In genomic region chr3:14949126-14949525, GRCh38 we compare ENCODE assay signal across 8 cellular contexts. TPM values are rescaled to one million over a fixed set of nuclear protein-coding genes. Genes with fewer than 3 reads are reported as not detected.
DNase-seq lines count a peak whose midpoint lies in the region; ATAC-seq and TF ChIP-seq lines count a peak whose summit lies in the region.

No MANE protein-coding gene starts in this region.

- peak overlapping the region; percentile 67; the same call in 1 of the 2 replicates for H3K4me2 ChIP-seq in KMS-11

- H3K27ac ChIP-seq in KMS-11: no peak overlapping the region
- peak overlapping the region; percentile 92 for H3K27ac ChIP-seq in cingulate gyrus (ENCODE audit: low read depth, low read length)

- H2AFZ ChIP-seq in KMS-11 (ENCODE audit: low read depth): peak overlapping the region; percentile 66; the same call in 1 of the 2 replicates

- peak overlapping the region; percentile 34; the same call in 1 of the 2 replicates for H3K9ac ChIP-seq in KMS-11

- ATAC-seq in HG02973 (IDR thresholded peaks at IDR 0.05; ENCODE audit: unreplicated experiment): no peak

- no peaks in the 10 kb centered on the region for H3K27me3 ChIP-seq in KMS-11 (ENCODE audit: insufficient read depth, low read depth)

- no peaks in the 10 kb centered on the region for H4K20me1 ChIP-seq in KMS-11 (ENCODE audit: insufficient read depth)

- no peak for TF ChIP-seq CTCF in KMS-11 (conservative IDR thresholded peaks at IDR 0.05; ENCODE audit: low read depth, low read length)

- H3K4me1 ChIP-seq in KMS-11 (ENCODE audit: low read depth, poor library complexity, severe bottlenecking): peaks cover 9% of the 10 kb centered on the region

- H3K36me3 ChIP-seq in KMS-11 (ENCODE audit: insufficient read depth): no peaks in the 10 kb centered on the region

- DNase-seq in AG08396 (ENCODE audit: low spot score): peak; percentile 16
- DNase-seq in myocyte (ENCODE audit: low read depth): peak; percentile 8
- no peak for DNase-seq in SHP77 (lab: John Stamatoyannopoulos, UW)
- no peak for DNase-seq in NCI-H1417 treated with DMSO at 0.1 percent for 48 hours (lab: John Stamatoyannopoulos, UW)
- no peak for DNase-seq in NCI-H146 treated with DMSO at 0.1 percent for 48 hours (lab: John Stamatoyannopoulos, UW; ENCODE audit: unreplicated experiment)

- H3K4me3 ChIP-seq in KMS-11 (IDR thresholded peaks at IDR 0.05; ENCODE audit: insufficient read depth, low read depth, low read length): no peak overlapping the region

- H3K79me2 ChIP-seq in KMS-11 (ENCODE audit: insufficient read depth, low read depth): peaks cover 23% of the 10 kb centered on the region

RNA-seq across cellular contexts. Expression of gene NR2C2, which starts 1.7 kb away (rescaled TPM):
- 25.5 and 36.1 TPM in 2 replicates for total RNA-seq in myocyte
- polyA plus RNA-seq in myocyte (2012): 21.6 TPM

Comparison
In these comparisons a context has a peak if more than half of its experiments do, and no peak if none do; other contexts are left out.
1. DNase-seq: peak in AG08396 (single experiment) and myocyte (single experiment); none in SHP77 (0 of 2), NCI-H1417 treated with DMSO at 0.1 percent for 48 hours (single experiment) and NCI-H146 treated with DMSO at 0.1 percent for 48 hours (single experiment).